10 cellular contexts compared by ENCODE assay signal in genomic region chr5:95591490-95591901, GRCh38. TPM values are rescaled to one million over a fixed set of nuclear protein-coding genes. Genes with fewer than 3 reads are reported as not detected.
DNase-seq lines count a peak whose midpoint lies in the region; ATAC-seq and TF ChIP-seq lines count a peak whose summit lies in the region.
"Had no signal": no experiment of that assay in that cellular context is flagged by ENCODE, and none has a peak within 500 bp of the region (broad histone marks: within the 10 kb centered on the region; RNA-seq: fewer than 3 reads in every experiment).

No MANE protein-coding gene starts in this region.

- no peaks in the 10 kb centered on the region for H3K27me3 ChIP-seq in sigmoid colon

- 84 to 88% methylated on average over 5 of the region's 5 CpGs for whole genome bisulfite sequencing in sigmoid colon, 2 donors

- H3K4me1 ChIP-seq in sigmoid colon: peaks cover 0 to 6% (median 0%) of the 10 kb centered on the region in 4 donors

- intact Hi-C loops in sigmoid colon (cut with DNase I): no loop called here

- H3K36me3 ChIP-seq in sigmoid colon: peaks cover 0 to 8% (median 0%) of the 10 kb centered on the region in 4 donors

- H3K4me3 ChIP-seq in sigmoid colon: no peak overlapping the region

- ATAC-seq in GM21619 (IDR thresholded peaks at IDR 0.05; ENCODE audit: unreplicated experiment) (peak; percentile 95), HG03097 (IDR thresholded peaks at IDR 0.05; ENCODE audit: low FRiP score, unreplicated experiment) (no peak)

- TF ChIP-seq POLR2A in sigmoid colon (IDR thresholded peaks at IDR 0.05): no peak

- no peak overlapping the region for H3K27ac ChIP-seq in sigmoid colon

- H3K9me3 ChIP-seq in sigmoid colon: no peaks in the 10 kb centered on the region

- TF ChIP-seq EP300 in sigmoid colon (IDR thresholded peaks at IDR 0.05): no peak

- DNase-seq in GM10266 (ENCODE audit: extremely low spot score) (peak; percentile 31), HS-5 (ENCODE audit: low read depth) (peak; percentile 84), fibroblast of the conjunctiva (ENCODE audit: low read depth) (peak; percentile 14), sigmoid colon (no peak)
- no peak for DNase-seq in activated CD8-positive, alpha-beta memory T cell treated with anti-CD3 and anti-CD28 coated beads, Interleukin-2, amount 50 U/mL, for 48 hours
- no peak for DNase-seq in stimulated activated CD4-positive, alpha-beta T cell treated with anti-CD3 and anti-CD28 coated beads, Interleukin-12 subunit alpha, Interleukin-12 subunit beta, amount 100 ng/mL, for 4 hours
- DNase-seq: cerebellar nuclear complex, nucleus accumbens had no signal

- TF ChIP-seq CTCF in GM10266 (IDR thresholded peaks at IDR 0.05; ENCODE audit: control insufficient read depth, insufficient read depth, low read depth, missing control alignments): no peak
- TF ChIP-seq CTCF in sigmoid colon (IDR thresholded peaks at IDR 0.05): no peak

RNA-seq across cellular contexts. Expression of gene GPR150, which starts 28.4 kb away (rescaled TPM):
- under 1 TPM in 2 of 4 donors, not detected in 2; 0.14 to 0.36 TPM for total RNA-seq in sigmoid colon
- polyA plus RNA-seq in sigmoid colon: under 1 TPM in 2 of 3 donors, not detected in 1; 0.36 to 0.60 TPM

RNA-seq across cellular contexts. Expression of gene ARSK, which starts 36.6 kb away (rescaled TPM):
- 10 to 100 TPM in 2 of 4 donors, 1 to 10 TPM in 2; 6.7 to 13.3 (median 9.9) TPM for total RNA-seq in sigmoid colon
- 1 to 10 TPM in 2 of 3 donors, under 1 TPM in 1; 0.60 to 3.0 (median 1.2) TPM for polyA plus RNA-seq in sigmoid colon

RNA-seq across cellular contexts. Expression of gene SKIC3, which starts 36.7 kb away (rescaled TPM):
- total RNA-seq in sigmoid colon: 100 to 1,000 TPM in 1 of 4 donors, 10 to 100 TPM in 3; 55.8 to 103 (median 71.3) TPM
- polyA plus RNA-seq in sigmoid colon: 10 to 100 TPM in 1 of 3 donors, 1 to 10 TPM in 2; 7.2 to 20.9 (median 8.8) TPM

RNA-seq across cellular contexts. Expression of gene RFESD, which starts 55.1 kb away (rescaled TPM):
- 1 to 10 TPM; 1.2 to 4.9 (median 2.1) TPM for total RNA-seq in sigmoid colon
- 1 to 10 TPM in 2 of 3 donors, not detected in 1; 1.2 to 2.0 TPM for polyA plus RNA-seq in sigmoid colon

Comparison
In these comparisons a context has a peak if more than half of its experiments do, and no peak if none do; other contexts are left out.
1. DNase-seq: peak in GM10266 (single experiment), HS-5 (single experiment) and fibroblast of the conjunctiva (single experiment); none in sigmoid colon (single experiment), activated CD8-positive, alpha-beta memory T cell treated with anti-CD3 and anti-CD28 coated beads, Interleukin-2, amount 50 U/mL, for 48 hours (single experiment) and stimulated activated CD4-positive, alpha-beta T cell treated with anti-CD3 and anti-CD28 coated beads, Interleukin-12 subunit alpha, Interleukin-12 subunit beta, amount 100 ng/mL, for 4 hours (single experiment).